In the genomic region with DNA sequence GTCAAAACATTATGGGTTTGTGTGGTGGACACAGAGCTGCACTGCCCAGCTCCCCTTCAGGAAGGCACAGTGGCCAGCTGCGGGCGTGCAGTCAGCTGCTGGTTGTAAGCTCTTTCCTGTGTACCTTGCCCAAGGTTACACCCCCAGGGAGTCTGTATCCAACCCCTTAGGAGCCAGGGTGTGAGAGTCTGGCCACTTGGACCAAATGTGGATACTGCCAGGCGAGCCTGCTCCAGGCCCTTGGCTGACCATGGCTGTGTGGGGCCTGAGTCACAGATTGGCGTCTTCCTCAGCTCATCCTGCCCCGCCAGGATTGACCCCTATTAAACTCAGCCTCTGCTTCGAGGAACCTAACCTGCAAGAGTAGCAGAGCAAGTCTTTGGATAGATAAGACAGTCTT, we compare ENCODE assay signal across 17 cellular contexts. TPM values are rescaled to one million over a fixed set of nuclear protein-coding genes. Genes with fewer than 3 reads are reported as not detected.
DNase-seq lines count a peak whose midpoint lies in the region; ATAC-seq and TF ChIP-seq lines count a peak whose summit lies in the region.
"Had no signal": no experiment of that assay in that cellular context is flagged by ENCODE, and none has a peak within 500 bp of the region (broad histone marks: within the 10 kb centered on the region; RNA-seq: fewer than 3 reads in every experiment).

No MANE protein-coding gene starts in this region.

- H3K4me3 ChIP-seq in right atrium auricular region (no peak overlapping the region), choroid plexus epithelial cell (ENCODE audit: low read depth, low read length) (no peak overlapping the region), mesenchymal stem cell (ENCODE audit: insufficient read depth in 1 of 2, low read depth in 1 of 2, low read length in 2 of 2) (peak overlapping the region in 1 of 2 experiments; percentile 19)

- H3K79me1 ChIP-seq in mesenchymal stem cell (replicated peaks; ENCODE audit: low read length, poor library complexity, severe bottlenecking) = no peaks in the 10 kb centered on the region

- H3K4me1 ChIP-seq in right atrium auricular region (peaks cover 0 to 10% of the 10 kb centered on the region in 2 donors), mesenchymal stem cell (ENCODE audit: control insufficient read depth, insufficient read depth, low read depth, low read length) (peaks cover 9% of the 10 kb centered on the region)

- ATAC-seq in Right ventricle myocardium inferior = peak; percentile 8
- ATAC-seq in HG03457 (IDR thresholded peaks at IDR 0.05; ENCODE audit: unreplicated experiment) = no peak
- ATAC-seq: left lobe of liver, natural killer cell, T-helper 17 cell had no signal

- 87% methylated on average over 4 of the region's 6 CpGs for WGBS in mesenchymal stem cell

- TF ChIP-seq CTCF in right atrium auricular region (IDR thresholded peaks at IDR 0.05) (no peak), choroid plexus epithelial cell (conservative IDR thresholded peaks at IDR 0.05; ENCODE audit: low read depth, low read length) (no peak)

- peak overlapping the region in 1 of 2 donors; percentile 22 for H3K27ac ChIP-seq in right atrium auricular region
- no peak overlapping the region for H3K27ac ChIP-seq in mesenchymal stem cell (ENCODE audit: low read length, poor library complexity, severe bottlenecking)

- H3K18ac ChIP-seq in mesenchymal stem cell (ENCODE audit: low read depth in 1 of 2, low read length in 2 of 2) = peak overlapping the region in 1 of 2 experiments; percentile 76

- intact Hi-C loops in Right ventricle myocardium inferior (cut with DNase I) = no loop called here

- H3K9me3 ChIP-seq in right atrium auricular region (peaks cover 0 to 9% of the 10 kb centered on the region in 2 donors), mesenchymal stem cell (ENCODE audit: control insufficient read depth, low read length) (peaks cover 12% of the 10 kb centered on the region)

- H2BK120ac ChIP-seq in mesenchymal stem cell (ENCODE audit: low read depth, low read length) = no peak overlapping the region

- H2AK5ac ChIP-seq in mesenchymal stem cell (ENCODE audit: low read length, severe bottlenecking) = no peak overlapping the region

- H3K27me3 ChIP-seq in right atrium auricular region (no peaks in the 10 kb centered on the region), mesenchymal stem cell (ENCODE audit: control insufficient read depth in 1 of 2, insufficient read depth in 1 of 2, low read length in 2 of 2) (no peaks in the 10 kb centered on the region)

- H3K36me3 ChIP-seq in right atrium auricular region (no peaks in the 10 kb centered on the region), mesenchymal stem cell (ENCODE audit: control insufficient read depth in 1 of 2, insufficient read depth in 2 of 2, low read depth in 1 of 2, low read length in 2 of 2) (no peaks in the 10 kb centered on the region)

- peak overlapping the region; percentile 28 for H3K9ac ChIP-seq in mesenchymal stem cell (ENCODE audit: low read length)

- peak overlapping the region; percentile 35 for H4K8ac ChIP-seq in mesenchymal stem cell (ENCODE audit: low read length)

- no peak overlapping the region for H2BK12ac ChIP-seq in mesenchymal stem cell (ENCODE audit: low read length in 2 of 2)

- no peak overlapping the region for H3K14ac ChIP-seq in mesenchymal stem cell (ENCODE audit: low read length in 2 of 2)

- no peak overlapping the region for H4K91ac ChIP-seq in mesenchymal stem cell (ENCODE audit: low read length)

- in situ Hi-C loops in G401 (cut with HindIII; ENCODE audit: low sequenced_read_pairs) = no loop called here

- DNase-seq in Right ventricle myocardium inferior (ENCODE audit: missing footprints) (no peak), right atrium auricular region (ENCODE audit: low spot score) (no peak), choroid plexus epithelial cell (ENCODE audit: low read depth) (peak; percentile 34), mesenchymal stem cell (no peak), G401 (ENCODE audit: low spot score) (no peak), NCI-H524 treated with DMSO at 0.1 percent for 48 hours (lab: John Stamatoyannopoulos, UW) (no peak), KG1 (lab: John Stamatoyannopoulos, UW) (no peak)
- DNase-seq: activated CD4-positive, alpha-beta T cell treated with anti-CD3 and anti-CD28 coated beads for 4 hours; cerebellar nuclear complex; GOT3; KBM-7; natural killer cell; right cardiac atrium; stimulated activated CD4-positive, alpha-beta T cell treated with anti-CD3 and anti-CD28 coated beads, Interleukin-4, amount 100 ng/mL, for 1 hour; T-helper 17 cell had no signal

- peak overlapping the region; percentile 57 for H2AFZ ChIP-seq in mesenchymal stem cell (ENCODE audit: low read depth, low read length)

- H3K23ac ChIP-seq in mesenchymal stem cell (ENCODE audit: low read length in 2 of 2) = no peak overlapping the region

- no peak overlapping the region for H3K4me2 ChIP-seq in mesenchymal stem cell (ENCODE audit: low read length, poor library complexity, severe bottlenecking)

- H2BK15ac ChIP-seq in mesenchymal stem cell (ENCODE audit: low read depth, poor library complexity, severe bottlenecking) = no peak overlapping the region

- peak overlapping the region in 1 of 2 experiments; percentile 38 for H3K4ac ChIP-seq in mesenchymal stem cell (ENCODE audit: low read depth in 1 of 2, low read length in 2 of 2)

- H2BK5ac ChIP-seq in mesenchymal stem cell (ENCODE audit: low read depth, low read length, poor library complexity, severe bottlenecking) = no peak overlapping the region

RNA-seq across cellular contexts. Expression of a gene that starts 56.9 kb away (rescaled TPM):
- total RNA-seq in Right ventricle myocardium inferior (25.4 TPM), right atrium auricular region (10 to 100 TPM; 16.4 to 20.2 TPM)
- polyA plus RNA-seq in mesenchymal stem cell (2013, experiment 1 of 2) = 11.5 TPM
- polyA plus RNA-seq in mesenchymal stem cell (2013, experiment 2 of 2) = 11.7 TPM
- 20.9 and 25.3 TPM in 2 replicates for total RNA-seq in G401 (2014; rRNA removed; shearing (Covaris generic))
